1 cellular context compared by ENCODE assay signal in genomic region chr4:94453534-94453963, GRCh38.
A peak's percentile ranks its signal among the peaks of the same experiment; 100 is the strongest.
TF ChIP-seq lines count a peak whose summit lies in the region.

No MANE protein-coding gene starts in this region.

TF ChIP-seq in liver, 16 proteins besides CTCF, POLR2A, EP300 and RAD21 (continued from another document):
- peak; percentile 34 for TF ChIP-seq REST (IDR thresholded peaks at IDR 0.05)
- no peak for TF ChIP-seq ATF3 (IDR thresholded peaks at IDR 0.05)
- no peak for TF ChIP-seq EGR1 (IDR thresholded peaks at IDR 0.05; ENCODE audit: low read depth in 2 of 2)
- TF ChIP-seq MAX (IDR thresholded peaks at IDR 0.05): no peak
- peak; percentile 56 to 63 for TF ChIP-seq HNF4A (conservative IDR thresholded peaks at IDR 0.05)
- peak; percentile 62 for TF ChIP-seq TAF1 (conservative IDR thresholded peaks at IDR 0.05)
- TF ChIP-seq ZBTB33 (IDR thresholded peaks at IDR 0.05): no peak
- TF ChIP-seq NR2F2 (IDR thresholded peaks at IDR 0.05): no peak
- TF ChIP-seq HNF4G (IDR thresholded peaks at IDR 0.05): no peak
- TF ChIP-seq GABPA (IDR thresholded peaks at IDR 0.05 in 1 of 2, conservative IDR thresholded peaks at IDR 0.05 in 1 of 2): peak; percentile 6 to 20
- TF ChIP-seq FOXA2 (IDR thresholded peaks at IDR 0.05): no peak
- TF ChIP-seq RXRA (IDR thresholded peaks at IDR 0.05): no peak
- no peak for TF ChIP-seq FOXA1 (IDR thresholded peaks at IDR 0.05)
- peak; percentile 36 for TF ChIP-seq SP1 (IDR thresholded peaks at IDR 0.05)
